Comparison of ENCODE assay signal across 7 cellular contexts in the genomic region with DNA sequence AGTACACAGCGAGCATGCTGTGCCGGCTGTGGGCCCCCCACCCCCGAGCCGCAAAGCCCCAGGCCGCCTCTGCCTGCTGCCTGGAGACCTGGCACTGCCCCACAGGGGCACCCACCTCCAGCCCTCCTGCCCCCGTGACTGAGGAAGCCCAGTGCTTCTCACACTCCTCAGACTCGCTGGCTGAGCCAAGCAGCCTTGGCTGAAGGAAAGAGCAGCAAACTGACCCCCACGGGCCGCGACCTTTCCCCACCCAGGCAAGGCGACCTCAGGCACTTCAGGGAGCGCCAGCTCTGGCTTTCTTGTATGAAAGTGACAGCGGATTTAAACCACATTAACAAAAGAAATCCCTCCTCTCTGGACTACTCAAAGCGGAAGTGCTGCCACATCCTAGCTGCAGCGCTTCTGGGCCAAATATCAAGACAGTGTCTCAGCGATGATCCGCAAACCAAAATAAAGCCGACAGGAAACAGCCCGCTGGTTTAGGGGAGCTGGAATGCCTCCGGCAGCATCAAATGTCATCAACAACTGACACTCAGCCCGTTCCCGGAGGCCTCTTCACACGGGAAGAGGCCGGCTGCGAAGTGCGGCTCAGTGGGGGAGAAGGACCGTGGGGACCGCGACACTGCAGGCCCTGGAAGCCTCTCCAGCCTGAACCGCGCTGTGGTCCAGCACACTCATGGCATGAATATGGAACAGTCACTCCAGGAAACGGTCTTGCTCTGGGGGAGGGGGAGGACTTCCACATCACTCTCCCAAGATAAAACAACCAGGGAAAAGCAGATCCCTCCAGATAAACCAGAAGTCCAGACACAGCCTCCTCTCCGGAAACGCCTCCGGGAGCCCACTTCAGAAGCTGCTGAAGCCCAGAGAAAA. TPM values are rescaled to one million over a fixed set of nuclear protein-coding genes. Genes with fewer than 3 reads are reported as not detected.
DNase-seq lines count a peak whose midpoint lies in the region; ATAC-seq, FAIRE-seq and TF ChIP-seq lines count a peak whose summit lies in the region.

No MANE protein-coding gene starts in this region.

- no peak for DNase-seq in GM12892 (ENCODE audit: insufficient read length)
- peak; percentile 92 for DNase-seq in LHCN-M2 (ENCODE audit: low read depth)
- DNase-seq in T-helper 9 cell, result peak; percentile 57
- peak in 20 of 61 donors; percentile 16 to 57 (median 36) for DNase-seq in caudate nucleus (lab: John Stamatoyannopoulos, UW)
- DNase-seq in inferior parietal cortex (ENCODE audit: extremely low spot score), result peak; percentile 54

- peak; percentile 35; the same call in 1 of the 2 replicates for TF ChIP-seq POLR2A in GM12892 (IDR thresholded peaks at IDR 0.05; ENCODE audit: low read depth, low read length)

- no peak for ATAC-seq in GM18861 (IDR thresholded peaks at IDR 0.05; ENCODE audit: unreplicated experiment)

- peak overlapping the region; percentile 57 to 96 (median 77) for H3K4me3 ChIP-seq in skin epidermis

- H3K27ac ChIP-seq in caudate nucleus (ENCODE audit: low read depth, low read length), result peak overlapping the region; percentile 48
- H3K27ac ChIP-seq in skin epidermis, result peak overlapping the region; percentile 26 to 98 (median 88)

- FAIRE-seq in GM12892 (lab: Jason Lieb, UNC), result peak; percentile 85

RNA-seq across cellular contexts. Expression of gene RASA3, which starts 1.5 kb away (rescaled TPM):
- polyA plus RNA-seq in GM12892 (2012; ENCODE audit: missing spikeins), result 15.6 TPM
- total RNA-seq in LHCN-M2 (2014; rRNA removed), result 58.6 and 60.4 TPM in 2 replicates
- 33.3 TPM for polyA plus RNA-seq in LHCN-M2 (2012)

RNA-seq across cellular contexts. Expression of gene CFAP97D2, which starts 48.1 kb away (rescaled TPM):
- not detected for polyA plus RNA-seq in GM12892 (2012; ENCODE audit: missing spikeins)
- total RNA-seq in LHCN-M2 (2014; rRNA removed), result not detected in 2 replicates
- polyA plus RNA-seq in LHCN-M2 (2012), result not detected
